Comparison of ENCODE assay signal across 18 cellular contexts in the genomic region with DNA sequence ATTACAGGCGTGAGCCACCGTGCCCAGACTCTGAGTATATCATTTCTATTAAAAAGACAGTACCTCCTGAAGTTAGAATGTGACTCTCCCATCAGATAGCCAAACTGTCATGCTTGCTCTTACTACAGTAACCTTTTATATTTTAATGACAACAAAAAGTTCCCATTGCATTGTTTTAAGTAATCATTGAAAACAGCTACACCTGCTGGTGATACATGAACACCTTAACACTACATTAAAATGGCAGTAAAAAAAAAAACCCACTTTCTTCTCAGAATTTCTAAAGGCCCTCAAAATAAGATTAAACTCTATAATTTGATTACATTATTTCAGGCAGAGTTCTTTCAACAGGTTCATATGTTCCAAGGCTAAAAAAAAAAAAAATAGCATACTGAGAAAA.
DNase-seq lines count a peak whose midpoint lies in the region; ATAC-seq and TF ChIP-seq lines count a peak whose summit lies in the region.
"Had no signal": no experiment of that assay in that cellular context is flagged by ENCODE, and none has a peak within 500 bp of the region (broad histone marks: within the 10 kb centered on the region; RNA-seq: fewer than 3 reads in every experiment).

No MANE protein-coding gene starts in this region.

- no peak overlapping the region for H2AFZ ChIP-seq in PC-9

- H3K79me2 ChIP-seq in PC-9 (ENCODE audit: low read depth): no peaks in the 10 kb centered on the region

- no peaks in the 10 kb centered on the region for H3K9me3 ChIP-seq in PC-9 (ENCODE audit: insufficient read depth, low read depth)
- H3K9me3 ChIP-seq: adrenal gland, ovary, SJSA1 had no signal

- no peaks in the 10 kb centered on the region for H3K9me3 Mint-ChIP-seq in activated naive CD4-positive, alpha-beta T cell treated with anti-CD3 and anti-CD28 coated beads, Interleukin-2, amount 50 U/mL, for 72 hours
- H3K9me3 Mint-ChIP-seq: CD4-positive, alpha-beta T cell; memory B cell had no signal

- no peaks in the 10 kb centered on the region for H3K27me3 ChIP-seq in PC-9 (ENCODE audit: insufficient read depth, low read depth)
- H3K27me3 ChIP-seq: adrenal gland, ovary, SJSA1 had no signal

- H3K27ac Mint-ChIP-seq in activated naive CD4-positive, alpha-beta T cell treated with anti-CD3 and anti-CD28 coated beads, Interleukin-2, amount 50 U/mL, for 72 hours: no peak overlapping the region
- H3K27ac Mint-ChIP-seq: CD4-positive, alpha-beta T cell; memory B cell had no signal

- BruUV-seq in PC-9 (replicated peaks; lab: Mats Ljungman, UMichigan): no TSS peak

- H4K20me1 ChIP-seq in PC-9 (ENCODE audit: insufficient read depth): peaks cover 23% of the 10 kb centered on the region

- H3K9me2 ChIP-seq in PC-9 (ENCODE audit: insufficient read depth): no peaks in the 10 kb centered on the region

- H3K4me3 ChIP-seq in GM12864 (ENCODE audit: low read depth, low read length) (no peak overlapping the region), PC-9 (no peak overlapping the region), fibroblast of villous mesenchyme (ENCODE audit: low read depth, low read length) (no peak overlapping the region)
- H3K4me3 ChIP-seq: adrenal gland, ovary, SJSA1 had no signal

- TF ChIP-seq CTCF in GM12864 (IDR thresholded peaks at IDR 0.05; ENCODE audit: low read depth, low read length, missing control alignments) (peak; percentile 20), PC-9 (conservative IDR thresholded peaks at IDR 0.05) (peak; percentile 48; the same call in 1 of the 2 replicates), fibroblast of villous mesenchyme (IDR thresholded peaks at IDR 0.05; ENCODE audit: insufficient read depth, low read depth, low read length) (peak; percentile 23)

- in situ Hi-C loops in ACHN (cut with HindIII; ENCODE audit: low pct_ligation_motif_present, low pct_unique_long_range_greater_than_20kb, low sequenced_read_pairs): no loop called here

- H3K27ac ChIP-seq in PC-9: no peak overlapping the region
- H3K27ac ChIP-seq: adrenal gland, ovary, SJSA1 had no signal

- POLR2A ChIA-PET in PC-9 (lab: Charles Lee; ENCODE audit: unreplicated experiment): no interaction called here

- CTCF ChIA-PET in PC-9 (lab: Charles Lee): interaction anchor here (0.6 to 0.7 kb wide), 2 partner anchors 80 to 112 kb away, joined by 3 read pairs; no protein-coding TSS in a partner anchor

- H3K36me3 Mint-ChIP-seq in activated naive CD4-positive, alpha-beta T cell treated with anti-CD3 and anti-CD28 coated beads, Interleukin-2, amount 50 U/mL, for 72 hours: no peaks in the 10 kb centered on the region

- DNase-seq in ACHN (peak; percentile 16), GM12864 (ENCODE audit: low read depth) (no peak), PC-9 (no peak), fibroblast of villous mesenchyme (ENCODE audit: low read depth) (no peak)
- no peak for DNase-seq in NK-92 treated with Interleukin-12 subunit alpha and Interleukin-12 subunit beta, amount 100 ng/mL, for 24 hours (lab: John Stamatoyannopoulos, UW)
- no peak for DNase-seq in activated naive CD4-positive, alpha-beta T cell treated with anti-CD3 and anti-CD28 coated beads, Interleukin-2, amount 50 U/mL, for 72 hours (ENCODE audit: low spot score in 2 of 2)
- DNase-seq: adrenal gland; CD4-positive, alpha-beta T cell; effector CD4-positive, alpha-beta T cell; hippocampal formation; NCI-H1417 treated with DMSO at 0.1 percent for 48 hours; ovary; stimulated activated CD4-positive, alpha-beta T cell treated with anti-CD3 and anti-CD28 coated beads, Interleukin-2, amount 100 ng/mL, for 24 hours; stimulated activated naive CD4-positive, alpha-beta T cell had no signal

- H3K36me3 ChIP-seq in PC-9 (ENCODE audit: low read depth): peaks cover 47% of the 10 kb centered on the region
- H3K36me3 ChIP-seq: ovary had no signal

- peaks cover 10% of the 10 kb centered on the region; the same call in 1 of the 2 replicates for H3F3A ChIP-seq in PC-9 (ENCODE audit: insufficient read depth, low read depth)

- intact Hi-C loops in PC-9 (cut with micrococcal nuclease; ENCODE audit: unreplicated experiment): no loop called here

- no peak overlapping the region for H3K4me2 ChIP-seq in PC-9

- H3K4me1 ChIP-seq in PC-9 (replicated peaks; ENCODE audit: insufficient read depth): no peaks in the 10 kb centered on the region
- H3K4me1 ChIP-seq: adrenal gland, SJSA1 had no signal

- ATAC-seq in activated naive CD4-positive, alpha-beta T cell treated with anti-CD3 and anti-CD28 coated beads, Interleukin-2, amount 50 U/mL, for 72 hours: no peak
- no peak for ATAC-seq in GM21515 (IDR thresholded peaks at IDR 0.05; ENCODE audit: unreplicated experiment)
- ATAC-seq in HG03571 (IDR thresholded peaks at IDR 0.05; ENCODE audit: unreplicated experiment): no peak
